Comparison of ENCODE assay signal across 11 cellular contexts in the genomic region with DNA sequence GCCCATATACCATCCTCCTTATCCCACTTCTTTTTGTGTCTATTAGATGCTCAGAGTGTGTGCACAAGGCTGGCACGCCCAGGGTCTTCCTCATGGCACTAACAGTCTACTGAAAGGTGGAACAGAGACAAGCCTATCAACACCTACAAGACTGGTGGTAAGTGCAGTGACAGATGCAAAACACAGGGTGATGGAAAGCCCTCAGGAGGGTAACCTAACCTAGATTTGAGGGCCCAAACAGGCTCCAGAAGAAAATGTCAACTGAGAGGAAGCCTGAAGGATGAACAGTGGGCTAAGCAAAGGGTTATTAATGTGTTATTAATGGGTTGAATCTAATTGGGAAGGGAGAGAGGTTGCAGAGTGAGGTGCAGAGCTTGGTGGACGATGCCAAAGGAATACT. TPM values are rescaled to one million over a fixed set of nuclear protein-coding genes. Genes with fewer than 3 reads are reported as not detected.
DNase-seq lines count a peak whose midpoint lies in the region; ATAC-seq and TF ChIP-seq lines count a peak whose summit lies in the region.
"Had no signal": no experiment of that assay in that cellular context is flagged by ENCODE, and none has a peak within 500 bp of the region (broad histone marks: within the 10 kb centered on the region; RNA-seq: fewer than 3 reads in every experiment).

No MANE protein-coding gene starts in this region.

- peaks cover 0 to 6% of the 10 kb centered on the region in 2 donors for H3K36me3 Mint-ChIP-seq in CD14-positive monocyte
- H3K36me3 Mint-ChIP-seq in effector memory CD8-positive, alpha-beta T cell (ENCODE audit: insufficient read depth) = peaks cover 41% of the 10 kb centered on the region

- TF ChIP-seq CTCF in CD14-positive monocyte (IDR thresholded peaks at IDR 0.05) (no peak), OCI-LY7 (conservative IDR thresholded peaks at IDR 0.05; ENCODE audit: low read length) (no peak), osteoblast (IDR thresholded peaks at IDR 0.05; ENCODE audit: extremely low read depth, low read depth, low read length) (no peak)

- H3K4me1 Mint-ChIP-seq in CD14-positive monocyte = peaks cover 61% of the 10 kb centered on the region
- peaks cover 35 to 49% of the 10 kb centered on the region in 2 donors for H3K4me1 Mint-ChIP-seq in effector memory CD8-positive, alpha-beta T cell (ENCODE audit: low read depth in 2 of 2)

- peak overlapping the region; percentile 84 for H3K4me3 ChIP-seq in OCI-LY7 (ENCODE audit: low read depth, low read length, poor library complexity, severe bottlenecking)
- H3K4me3 ChIP-seq in osteoblast (ENCODE audit: insufficient read depth, low read length) = peak overlapping the region; percentile 90
- H3K4me3 ChIP-seq: K562 had no signal

- H4K20me1 ChIP-seq in OCI-LY7 (ENCODE audit: insufficient read depth, low read length) = no peaks in the 10 kb centered on the region
- H4K20me1 ChIP-seq in osteoblast (ENCODE audit: insufficient read depth, low read length) = no peaks in the 10 kb centered on the region

- H3K4me2 ChIP-seq in OCI-LY7 (ENCODE audit: low read length) (peak overlapping the region; percentile 85), osteoblast (ENCODE audit: insufficient read depth, low read length) (peak overlapping the region; percentile 81)

- H3K27me3 Mint-ChIP-seq in CD14-positive monocyte (ENCODE audit: low read depth in 3 of 3) = peaks cover 0 to 7% (median 0%) of the 10 kb centered on the region in 3 donors
- no peaks in the 10 kb centered on the region for H3K27me3 Mint-ChIP-seq in effector memory CD8-positive, alpha-beta T cell

- BruUV-seq in OCI-LY7 (replicated peaks; lab: Mats Ljungman, UMichigan) = no TSS peak

- no peak for ATAC-seq in effector memory CD8-positive, alpha-beta T cell (replicated peaks)
- no peak for ATAC-seq in GM21717 (IDR thresholded peaks at IDR 0.05; ENCODE audit: unreplicated experiment)

- DNase-seq in CD14-positive monocyte (ENCODE audit: low spot score) (no peak), OCI-LY7 (ENCODE audit: low spot score) (peak; percentile 35), osteoblast (ENCODE audit: insufficient read length, low spot score, missing footprints) (no peak), NCI-H526 (lab: John Stamatoyannopoulos, UW) (no peak), DMS79 treated with DMSO at 0.1 percent for 48 hours (lab: John Stamatoyannopoulos, UW) (no peak), NCI-H748 (lab: John Stamatoyannopoulos, UW; ENCODE audit: unreplicated experiment) (no peak)
- DNase-seq in effector memory CD8-positive, alpha-beta T cell = no peak
- DNase-seq: activated gamma-delta T cell had no signal

- peaks cover 3 to 5% (median 4%) of the 10 kb centered on the region in 7 donors for H3K9me3 Mint-ChIP-seq in CD14-positive monocyte
- peaks cover 3 to 8% of the 10 kb centered on the region in 2 donors for H3K9me3 Mint-ChIP-seq in effector memory CD8-positive, alpha-beta T cell

- H3K27ac Mint-ChIP-seq in CD14-positive monocyte = peak overlapping the region; percentile 94 to 99 (median 99)
- peak overlapping the region; percentile 97 to 98 for H3K27ac Mint-ChIP-seq in effector memory CD8-positive, alpha-beta T cell

- H3K36me3 ChIP-seq in OCI-LY7 (ENCODE audit: insufficient read depth, low read length) (no peaks in the 10 kb centered on the region), osteoblast (ENCODE audit: insufficient read depth, low read length) (no peaks in the 10 kb centered on the region)
- H3K36me3 ChIP-seq: HAP-1 had no signal

- no peaks in the 10 kb centered on the region for H3K27me3 ChIP-seq in osteoblast (ENCODE audit: insufficient read depth, low read length)

- H2AFZ ChIP-seq in OCI-LY7 (ENCODE audit: low read length) = peak overlapping the region; percentile 68; the same call in 1 of the 2 replicates
- no peak overlapping the region for H2AFZ ChIP-seq in osteoblast (ENCODE audit: low read length)

- CTCF ChIA-PET in OCI-LY7 (lab: Charles Lee; ENCODE audit: unreplicated experiment) = interaction anchor here (1.4 to 1.6 kb wide), 2 partner anchors 12 to 55 kb away, joined by 5 to 6 read pairs; no protein-coding TSS in a partner anchor

- H3K27ac ChIP-seq in OCI-LY7 (ENCODE audit: low read depth, low read length, poor library complexity, severe bottlenecking) = peak overlapping the region; percentile 50
- H3K27ac ChIP-seq in osteoblast (ENCODE audit: low read depth, low read length) = peak overlapping the region; percentile 84

- H3K4me1 ChIP-seq in OCI-LY7 (ENCODE audit: insufficient read depth, low read length, poor library complexity, severe bottlenecking) (peaks cover 33% of the 10 kb centered on the region), osteoblast (ENCODE audit: insufficient read depth, low read length) (peaks cover 38% of the 10 kb centered on the region)

- POLR2A ChIA-PET in OCI-LY7 (lab: Charles Lee) = interaction anchor here (0.6 to 6.7 kb wide), 11 partner anchors 9 to 109 kb away, joined by 3 to 57 read pairs (median 4); partner anchors contain the start of gene STAMBPL1

- intact Hi-C loops in CD14-positive monocyte (cut with micrococcal nuclease) (no loop called here), OCI-LY7 (cut with micrococcal nuclease; ENCODE audit: unreplicated experiment) (no loop called here)

- H3K4me3 Mint-ChIP-seq in CD14-positive monocyte = peak overlapping the region; percentile 99
- peak overlapping the region; percentile 93 to 99 for H3K4me3 Mint-ChIP-seq in effector memory CD8-positive, alpha-beta T cell

- peaks cover 14% of the 10 kb centered on the region; the same call in 1 of the 2 replicates for H3K9me3 ChIP-seq in OCI-LY7 (ENCODE audit: low read length)
- no peaks in the 10 kb centered on the region for H3K9me3 ChIP-seq in osteoblast (ENCODE audit: low read depth, low read length)
- H3K9me3 ChIP-seq: HAP-1 had no signal

- H3K79me2 ChIP-seq in OCI-LY7 (ENCODE audit: insufficient read depth, low read depth, low read length) (peaks cover 25% of the 10 kb centered on the region), osteoblast (ENCODE audit: insufficient read depth, low read length) (peaks cover 49% of the 10 kb centered on the region)

- H3K9me2 ChIP-seq in OCI-LY7 (ENCODE audit: insufficient read depth, low read length) = no peaks in the 10 kb centered on the region

RNA-seq across cellular contexts. Expression of gene FAS, which starts 1.2 kb away (rescaled TPM):
- polyA plus RNA-seq in CD14-positive monocyte = 10 to 100 TPM; 27.9 to 28.9 TPM
- 7.7 and 10.1 TPM in 2 replicates for total RNA-seq in OCI-LY7 (2014; rRNA removed; shearing (Covaris generic))
- total RNA-seq in OCI-LY7 (2022) = 19.2 and 21.0 TPM in 2 replicates
- 49.6 and 62.5 TPM in 2 replicates for total RNA-seq in osteoblast

RNA-seq across cellular contexts. Expression of gene ACTA2, which starts 36.9 kb away (rescaled TPM):
- 10 to 100 TPM in 1 of 2 donors, 1 to 10 TPM in 1; 6.8 to 12.3 TPM for polyA plus RNA-seq in CD14-positive monocyte
- 1.4 and 5.0 TPM in 2 replicates for total RNA-seq in OCI-LY7 (2014; rRNA removed; shearing (Covaris generic))
- total RNA-seq in OCI-LY7 (2022) (3.3 and 4.2 TPM in 2 replicates), osteoblast (501 and 855 TPM in 2 replicates)

Comparison
In these comparisons a context has a peak if more than half of its experiments do, and no peak if none do; other contexts are left out.
1. RNA of gene ACTA2, which starts 36.9 kb away (total RNA-seq): 501 to 855 TPM in osteoblast; 1.4 to 5.0 TPM in OCI-LY7; every median in the first group is over 10 times any median in the second.